In the genomic region with DNA sequence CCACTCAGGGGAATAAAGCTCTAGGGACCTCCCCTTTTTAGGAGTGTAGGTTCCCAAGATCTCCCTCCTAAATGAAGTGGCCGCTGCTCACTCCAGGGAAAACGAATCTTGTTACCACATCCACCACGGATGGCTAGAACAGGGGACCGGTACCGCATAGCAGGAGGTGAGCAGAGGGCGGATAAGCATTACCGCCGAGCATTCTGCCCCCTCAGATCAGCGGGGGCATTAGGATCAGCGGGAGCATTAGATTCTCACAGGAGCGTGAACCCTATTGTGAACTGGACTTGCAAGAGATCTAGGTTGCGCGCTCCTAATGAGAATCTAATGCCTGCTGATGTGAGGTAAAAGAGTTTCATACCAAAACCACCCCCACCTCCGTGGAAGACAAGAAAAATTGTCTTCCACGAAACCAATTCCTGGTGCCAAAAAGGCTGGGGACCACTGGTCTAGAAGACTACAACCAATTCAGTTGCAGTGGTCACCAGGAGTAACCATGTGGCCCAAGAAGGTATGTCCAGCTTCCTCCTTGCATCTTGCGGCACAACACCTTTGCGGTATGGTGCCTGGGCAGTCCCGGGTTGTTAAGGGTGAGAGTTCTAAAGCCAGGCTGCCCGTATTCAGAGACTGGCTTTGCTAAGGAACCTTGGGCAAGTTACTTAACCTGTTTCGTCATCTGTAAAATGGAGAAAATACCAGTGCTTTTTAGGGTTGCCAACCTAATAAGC, we compare ENCODE assay signal across 10 cellular contexts. TPM values are rescaled to one million over a fixed set of nuclear protein-coding genes. Genes with fewer than 3 reads are reported as not detected.
DNase-seq lines count a peak whose midpoint lies in the region; ATAC-seq, FAIRE-seq and TF ChIP-seq lines count a peak whose summit lies in the region.
"Had no signal": no experiment of that assay in that cellular context is flagged by ENCODE, and none has a peak within 500 bp of the region (broad histone marks: within the 10 kb centered on the region; RNA-seq: fewer than 3 reads in every experiment).

No MANE protein-coding gene starts in this region.

- no peak for TF ChIP-seq POLR2A in uterus (IDR thresholded peaks at IDR 0.05)

- no peaks in the 10 kb centered on the region for H3K9me3 Mint-ChIP-seq in activated naive CD8-positive, alpha-beta T cell treated with anti-CD3 and anti-CD28 coated beads for 36 hours

- H3K36me3 ChIP-seq in left ventricle myocardium inferior (peaks cover 11% of the 10 kb centered on the region), mucosa of stomach (ENCODE audit: control insufficient read depth, insufficient read depth, low read length) (no peaks in the 10 kb centered on the region), uterus (no peaks in the 10 kb centered on the region)

- intact Hi-C loops in left ventricle myocardium inferior (cut with micrococcal nuclease) (loop anchor here (10.0 kb wide), 2 partner anchors 55 to 165 kb away; no protein-coding TSS in a partner anchor), Right ventricle myocardium superior (cut with DNase I) (no loop called here), uterus (cut with DNase I; ENCODE audit: low total_unique reads) (no loop called here)

- no peak for TF ChIP-seq CTCF in left ventricle myocardium inferior (IDR thresholded peaks at IDR 0.05; ENCODE audit: borderline replicate concordance)
- TF ChIP-seq CTCF in uterus (IDR thresholded peaks at IDR 0.05) = no peak

- no peaks in the 10 kb centered on the region for H3K27me3 Mint-ChIP-seq in activated naive CD8-positive, alpha-beta T cell treated with anti-CD3 and anti-CD28 coated beads for 36 hours

- no peak for FAIRE-seq in HTR-8/SVneo (lab: Jason Lieb, UNC)

- H3K4me1 Mint-ChIP-seq in activated naive CD8-positive, alpha-beta T cell treated with anti-CD3 and anti-CD28 coated beads for 36 hours = peaks cover 38% of the 10 kb centered on the region

- peak overlapping the region; percentile 54 for H3K9ac ChIP-seq in mucosa of stomach (ENCODE audit: low read length)

- H3K4me1 ChIP-seq in left ventricle myocardium inferior (peaks cover 24% of the 10 kb centered on the region), mucosa of stomach (ENCODE audit: control insufficient read depth, insufficient read depth, low read length) (peaks cover 11% of the 10 kb centered on the region), uterus (peaks cover 0 to 4% of the 10 kb centered on the region in 2 donors)

- peak overlapping the region; percentile 94 for H3K27ac Mint-ChIP-seq in activated naive CD8-positive, alpha-beta T cell treated with anti-CD3 and anti-CD28 coated beads for 36 hours

- H3K9me3 ChIP-seq in left ventricle myocardium inferior (replicated peaks) (no peaks in the 10 kb centered on the region), mucosa of stomach (ENCODE audit: control insufficient read depth, low read length) (peaks cover 4% of the 10 kb centered on the region), uterus (no peaks in the 10 kb centered on the region)
- H3K9me3 ChIP-seq: ascending aorta had no signal

- DNase-seq in left ventricle myocardium inferior (no peak), Right ventricle myocardium superior (no peak), uterus (no peak), NCI-H1417 treated with DMSO at 0.1 percent for 48 hours (lab: John Stamatoyannopoulos, UW) (no peak), HTR-8/SVneo (ENCODE audit: insufficient read length, low spot score) (no peak), GM19240 (ENCODE audit: insufficient read length, low spot score) (no peak)
- no peak for DNase-seq in activated naive CD8-positive, alpha-beta T cell treated with anti-CD3 and anti-CD28 coated beads for 36 hours
- DNase-seq: NCI-H524 treated with DMSO at 0.1 percent for 48 hours had no signal

- peak overlapping the region; percentile 92 for H3K4me3 Mint-ChIP-seq in activated naive CD8-positive, alpha-beta T cell treated with anti-CD3 and anti-CD28 coated beads for 36 hours

- peak overlapping the region; percentile 85 for H3K27ac ChIP-seq in left ventricle myocardium inferior (replicated peaks)
- peak overlapping the region; percentile 85 to 90 for H3K27ac ChIP-seq in uterus

- H3K4me3 ChIP-seq in left ventricle myocardium inferior (peak overlapping the region; percentile 77), mucosa of stomach (ENCODE audit: low read length) (no peak overlapping the region), uterus (no peak overlapping the region)

- peaks cover 26% of the 10 kb centered on the region for H3K36me3 Mint-ChIP-seq in activated naive CD8-positive, alpha-beta T cell treated with anti-CD3 and anti-CD28 coated beads for 36 hours

- H3K27me3 ChIP-seq in left ventricle myocardium inferior (ENCODE audit: low read depth) (no peaks in the 10 kb centered on the region), mucosa of stomach (ENCODE audit: control insufficient read depth, insufficient read depth, low read length) (no peaks in the 10 kb centered on the region), uterus (no peaks in the 10 kb centered on the region)
- H3K27me3 ChIP-seq: ascending aorta had no signal

- no peak for ATAC-seq in Right ventricle myocardium superior (ENCODE audit: poor library complexity)

RNA-seq across cellular contexts. Expression of a gene that starts 1.1 kb away (rescaled TPM):
- total RNA-seq in left ventricle myocardium inferior (12.2 TPM), Right ventricle myocardium superior (9.1 TPM), uterus (10 to 100 TPM in 3 of 4 donors, 1 to 10 TPM in 1; 7.4 to 20.0 (median 15.7) TPM)
- total RNA-seq in activated naive CD8-positive, alpha-beta T cell treated with anti-CD3 and anti-CD28 coated beads for 36 hours = 10 to 100 TPM; 77.2 to 78.7 TPM

RNA-seq across cellular contexts. Expression of a gene that starts 7.8 kb away (rescaled TPM):
- total RNA-seq in left ventricle myocardium inferior = 23.0 TPM
- 21.6 TPM for total RNA-seq in Right ventricle myocardium superior
- total RNA-seq in activated naive CD8-positive, alpha-beta T cell treated with anti-CD3 and anti-CD28 coated beads for 36 hours = 10 to 100 TPM; 40.0 to 42.3 TPM
- 10 to 100 TPM; 49.7 to 82.6 (median 66.0) TPM for total RNA-seq in uterus

RNA-seq across cellular contexts. Expression of a gene that starts 10.9 kb away (rescaled TPM):
- total RNA-seq in left ventricle myocardium inferior (20.0 TPM), Right ventricle myocardium superior (21.6 TPM), uterus (100 to 1,000 TPM; 119 to 361 (median 164) TPM)
- total RNA-seq in activated naive CD8-positive, alpha-beta T cell treated with anti-CD3 and anti-CD28 coated beads for 36 hours = 10 to 100 TPM; 43.9 to 52.9 TPM
